In the genomic region with DNA sequence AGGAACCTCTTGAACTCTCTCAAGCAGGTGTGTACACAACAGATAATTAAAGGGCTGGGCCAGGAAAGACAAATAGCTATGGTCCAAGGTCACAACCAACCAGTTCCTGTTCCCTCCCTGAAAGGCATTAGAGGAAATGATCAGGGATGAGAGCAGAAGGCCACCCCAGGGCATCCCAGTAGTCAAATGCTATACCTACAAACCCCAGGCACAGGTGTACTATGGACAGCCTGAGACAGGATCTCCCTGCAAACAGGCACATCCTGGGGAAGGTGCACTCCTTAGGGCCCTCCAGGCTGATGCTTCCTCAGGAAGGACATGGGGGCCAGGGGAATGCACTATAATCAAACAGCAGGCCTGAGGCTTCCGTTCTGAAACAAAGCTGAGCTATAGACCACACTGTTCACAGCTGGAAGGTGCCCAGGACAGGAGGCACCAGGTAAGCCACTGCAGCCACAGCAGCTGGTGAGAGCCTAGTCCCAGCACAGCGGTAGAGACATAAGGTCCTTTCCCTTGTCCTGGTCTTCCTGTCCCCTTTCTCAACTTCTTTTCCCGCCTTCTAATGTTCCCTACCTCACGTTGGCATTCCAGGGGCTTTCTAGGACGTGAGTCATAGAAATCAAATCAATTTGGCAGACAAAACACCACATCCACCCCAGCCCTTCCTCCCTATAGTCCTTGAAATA, we compare ENCODE assay signal across 1 cellular context.
TF ChIP-seq lines count a peak whose summit lies in the region.

No MANE protein-coding gene starts in this region.

TF ChIP-seq in liver, 16 proteins besides CTCF, POLR2A, EP300 and RAD21 (continued from another document):
- TF ChIP-seq, protein P1, sequence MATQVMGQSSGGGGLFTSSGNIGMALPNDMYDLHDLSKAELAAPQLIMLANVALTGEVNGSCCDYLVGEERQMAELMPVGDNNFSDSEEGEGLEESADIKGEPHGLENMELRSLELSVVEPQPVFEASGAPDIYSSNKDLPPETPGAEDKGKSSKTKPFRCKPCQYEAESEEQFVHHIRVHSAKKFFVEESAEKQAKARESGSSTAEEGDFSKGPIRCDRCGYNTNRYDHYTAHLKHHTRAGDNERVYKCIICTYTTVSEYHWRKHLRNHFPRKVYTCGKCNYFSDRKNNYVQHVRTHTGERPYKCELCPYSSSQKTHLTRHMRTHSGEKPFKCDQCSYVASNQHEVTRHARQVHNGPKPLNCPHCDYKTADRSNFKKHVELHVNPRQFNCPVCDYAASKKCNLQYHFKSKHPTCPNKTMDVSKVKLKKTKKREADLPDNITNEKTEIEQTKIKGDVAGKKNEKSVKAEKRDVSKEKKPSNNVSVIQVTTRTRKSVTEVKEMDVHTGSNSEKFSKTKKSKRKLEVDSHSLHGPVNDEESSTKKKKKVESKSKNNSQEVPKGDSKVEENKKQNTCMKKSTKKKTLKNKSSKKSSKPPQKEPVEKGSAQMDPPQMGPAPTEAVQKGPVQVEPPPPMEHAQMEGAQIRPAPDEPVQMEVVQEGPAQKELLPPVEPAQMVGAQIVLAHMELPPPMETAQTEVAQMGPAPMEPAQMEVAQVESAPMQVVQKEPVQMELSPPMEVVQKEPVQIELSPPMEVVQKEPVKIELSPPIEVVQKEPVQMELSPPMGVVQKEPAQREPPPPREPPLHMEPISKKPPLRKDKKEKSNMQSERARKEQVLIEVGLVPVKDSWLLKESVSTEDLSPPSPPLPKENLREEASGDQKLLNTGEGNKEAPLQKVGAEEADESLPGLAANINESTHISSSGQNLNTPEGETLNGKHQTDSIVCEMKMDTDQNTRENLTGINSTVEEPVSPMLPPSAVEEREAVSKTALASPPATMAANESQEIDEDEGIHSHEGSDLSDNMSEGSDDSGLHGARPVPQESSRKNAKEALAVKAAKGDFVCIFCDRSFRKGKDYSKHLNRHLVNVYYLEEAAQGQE (IDR thresholded peaks at IDR 0.05), result peak; percentile 87
- TF ChIP-seq ZBTB33 (IDR thresholded peaks at IDR 0.05) (peak; percentile 91), EGR1 (IDR thresholded peaks at IDR 0.05; ENCODE audit: low read depth in 2 of 2) (peak; percentile 92 to 98), TAF1 (conservative IDR thresholded peaks at IDR 0.05) (no peak), FOXA2 (IDR thresholded peaks at IDR 0.05) (peak; percentile 100), HNF4A (conservative IDR thresholded peaks at IDR 0.05) (peak; percentile 97 to 98), FOXA1 (IDR thresholded peaks at IDR 0.05) (peak; percentile 99), RXRA (IDR thresholded peaks at IDR 0.05) (peak; percentile 99), NR2F2 (IDR thresholded peaks at IDR 0.05) (peak; percentile 94), GABPA (IDR thresholded peaks at IDR 0.05 in 1 of 2, conservative IDR thresholded peaks at IDR 0.05 in 1 of 2) (peak; percentile 31 to 83), YY1 (IDR thresholded peaks at IDR 0.05) (peak; percentile 86)
- TF ChIP-seq, protein P2, sequence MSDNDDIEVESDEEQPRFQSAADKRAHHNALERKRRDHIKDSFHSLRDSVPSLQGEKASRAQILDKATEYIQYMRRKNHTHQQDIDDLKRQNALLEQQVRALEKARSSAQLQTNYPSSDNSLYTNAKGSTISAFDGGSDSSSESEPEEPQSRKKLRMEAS (IDR thresholded peaks at IDR 0.05), result peak; percentile 100
